Comparison of ENCODE assay signal across 2 cellular contexts in genomic region chr6:108242259-108242658, GRCh38.
A peak's percentile ranks its signal among the peaks of the same experiment; 100 is the strongest.
TF ChIP-seq lines count a peak whose summit lies in the region.

No MANE protein-coding gene starts in this region.

TF ChIP-seq in HCT116, 20 proteins besides CTCF, POLR2A, EP300 and RAD21:
- TF ChIP-seq SIN3A (IDR thresholded peaks at IDR 0.05; ENCODE audit: low read depth) (no peak), SP1 (IDR thresholded peaks at IDR 0.05; ENCODE audit: low read depth) (no peak), EZH2phosphoT487 (IDR thresholded peaks at IDR 0.05; ENCODE audit: borderline replicate concordance) (no peak), CBX3 (IDR thresholded peaks at IDR 0.05; ENCODE audit: low read depth) (peak; percentile 37; the same call in 1 of the 2 replicates)

TF ChIP-seq in GM12878, 131 proteins besides CTCF, POLR2A, EP300 and RAD21:
- TF ChIP-seq MXI1 (IDR thresholded peaks at IDR 0.05; ENCODE audit: low read depth, low read length) (no peak), SIN3A (IDR thresholded peaks at IDR 0.05; ENCODE audit: low read depth, low read length) (no peak), USF1 (IDR thresholded peaks at IDR 0.05; ENCODE audit: borderline replicate concordance, extremely low read length, insufficient read depth, low read depth, low read length) (no peak), CBX5 (IDR thresholded peaks at IDR 0.05; ENCODE audit: low read depth) (0 out of 2 replicates have a peak, but pooled peaks have one; percentile 46), TCF12 (IDR thresholded peaks at IDR 0.05; ENCODE audit: low read depth, low read length) (no peak), PAX8 (IDR thresholded peaks at IDR 0.05) (no peak), ZNF217 (IDR thresholded peaks at IDR 0.05) (no peak)
TF ChIP-seq in GM12878: peak in this region for 1.
